24 cellular contexts compared by ENCODE assay signal in the genomic region with DNA sequence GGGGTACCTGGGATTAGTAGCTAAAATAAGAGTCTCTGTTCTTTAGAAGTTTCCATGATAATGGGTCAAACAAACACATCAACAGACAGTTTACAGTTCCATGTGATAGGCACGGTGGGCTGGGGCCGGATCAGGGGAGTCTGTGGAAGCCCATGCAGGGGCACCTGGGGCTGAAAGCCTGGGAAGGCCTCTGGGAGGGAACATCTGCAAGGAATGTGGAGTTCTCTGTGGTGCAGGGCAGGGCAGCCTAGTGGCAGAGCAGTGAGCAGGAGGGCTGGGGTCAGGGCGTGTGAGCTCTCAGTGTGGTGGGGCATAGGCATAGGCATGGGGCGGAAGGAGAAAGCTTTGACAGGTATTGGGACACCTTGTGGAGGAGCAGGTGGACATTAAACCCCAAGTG.
"Had no signal": no experiment of that assay in that cellular context is flagged by ENCODE, and none has a peak within 500 bp of the region (broad histone marks: within the 10 kb centered on the region; RNA-seq: fewer than 3 reads in every experiment).

No MANE protein-coding gene starts in this region.

- H3K9me3 Mint-ChIP-seq: effector memory CD8-positive, alpha-beta T cell; nephron; neural progenitor cell; stimulated activated naive B cell treated with anti-CD40 and anti-IgM and Interleukin-4, amounts not matched to agents 10 μg/mL and 1 μg/mL and 100 μg/mL, for 72 hours had no signal

- H3K27ac Mint-ChIP-seq: effector memory CD8-positive, alpha-beta T cell; naive thymus-derived CD4-positive, alpha-beta T cell; nephron; neural progenitor cell; stimulated activated naive B cell treated with anti-CD40 and anti-IgM and Interleukin-4, amounts not matched to agents 10 μg/mL and 1 μg/mL and 100 μg/mL, for 72 hours; stimulated activated naive CD8-positive, alpha-beta T cell treated with anti-CD3 and anti-CD28 coated beads, Interleukin-15, Interleukin-2, amounts not matched to agents 100 ng/mL and 50 ng/mL, for 24 hours had no signal

- H3K36me3 Mint-ChIP-seq: naive thymus-derived CD4-positive, alpha-beta T cell; neural progenitor cell; stimulated activated naive B cell treated with anti-CD40 and anti-IgM and Interleukin-4, amounts not matched to agents 10 μg/mL and 1 μg/mL and 100 μg/mL, for 72 hours had no signal

- H3K4me3 Mint-ChIP-seq: effector memory CD8-positive, alpha-beta T cell; naive thymus-derived CD4-positive, alpha-beta T cell; nephron; neural progenitor cell; stimulated activated naive B cell treated with anti-CD40 and anti-IgM and Interleukin-4, amounts not matched to agents 10 μg/mL and 1 μg/mL and 100 μg/mL, for 72 hours; stimulated activated naive CD8-positive, alpha-beta T cell treated with anti-CD3 and anti-CD28 coated beads, Interleukin-15, Interleukin-2, amounts not matched to agents 100 ng/mL and 50 ng/mL, for 24 hours had no signal

- FAIRE-seq: frontal cortex, islet of Langerhans had no signal

- H2AFZ ChIP-seq: neural progenitor cell had no signal

- H3K4me3 ChIP-seq: colonic mucosa, left lung, neural progenitor cell, prostate gland, skin epidermis, spleen, thoracic aorta, tibial nerve, vagina had no signal

- H3K9me3 ChIP-seq: colonic mucosa, left lung, prostate gland, spleen, thoracic aorta, tibial nerve, vagina had no signal

- H3K27me3 ChIP-seq: colonic mucosa, left lung, neural progenitor cell, tibial nerve, vagina had no signal

- DNase-seq: colonic mucosa; dermis blood vessel endothelial cell; effector memory CD8-positive, alpha-beta T cell; head of caudate nucleus; left cardiac atrium; left lung; mesendoderm; midbrain; naive thymus-derived CD4-positive, alpha-beta T cell; nucleus accumbens; right cardiac atrium; spleen; stimulated activated CD4-positive, alpha-beta T cell treated with anti-CD3 and anti-CD28 coated beads, Interleukin-4, amount 100 ng/mL, for 4 hours; stimulated activated naive B cell treated with anti-CD40 and anti-IgM and Interleukin-4, amounts not matched to agents 10 μg/mL and 1 μg/mL and 100 μg/mL, for 72 hours had no signal

- H3K27ac ChIP-seq: colonic mucosa, left lung, neural progenitor cell, prostate gland, skin epidermis, spleen, thoracic aorta, tibial nerve, vagina had no signal

- ATAC-seq: effector memory CD8-positive, alpha-beta T cell; left lung; naive thymus-derived CD4-positive, alpha-beta T cell; right cardiac atrium; stimulated activated naive B cell treated with anti-CD40 and anti-IgM and Interleukin-4, amounts not matched to agents 10 μg/mL and 1 μg/mL and 100 μg/mL, for 72 hours had no signal

- H3K9ac ChIP-seq: neural progenitor cell had no signal

- H3K4me1 Mint-ChIP-seq: naive thymus-derived CD4-positive, alpha-beta T cell; stimulated activated naive B cell treated with anti-CD40 and anti-IgM and Interleukin-4, amounts not matched to agents 10 μg/mL and 1 μg/mL and 100 μg/mL, for 72 hours had no signal

- H3K27me3 Mint-ChIP-seq: stimulated activated naive B cell treated with anti-CD40 and anti-IgM and Interleukin-4, amounts not matched to agents 10 μg/mL and 1 μg/mL and 100 μg/mL, for 72 hours; stimulated activated naive CD8-positive, alpha-beta T cell treated with anti-CD3 and anti-CD28 coated beads, Interleukin-15, Interleukin-2, amounts not matched to agents 100 ng/mL and 50 ng/mL, for 24 hours had no signal

- H3K4me2 ChIP-seq: neural progenitor cell had no signal

- H3K36me3 ChIP-seq: colonic mucosa, left lung, neural progenitor cell, prostate gland, spleen, thoracic aorta, tibial nerve, vagina had no signal

- H3K4me1 ChIP-seq: colonic mucosa, prostate gland, spleen, tibial nerve, vagina had no signal
